In genomic region chr12:62762645-62763044, GRCh38 we compare ENCODE assay signal across 25 cellular contexts.
"Had no signal": no experiment of that assay in that cellular context is flagged by ENCODE, and none has a peak within 500 bp of the region (broad histone marks: within the 10 kb centered on the region; RNA-seq: fewer than 3 reads in every experiment).

No MANE protein-coding gene starts in this region.

- H3K4me1 ChIP-seq: ascending aorta, left lung, suprapubic skin had no signal

- H3K27me3 ChIP-seq: ascending aorta, esophagus muscularis mucosa, heart right ventricle, left lung, suprapubic skin, tibial artery had no signal

- H3K4me3 ChIP-seq: ascending aorta, esophagus muscularis mucosa, heart right ventricle, left lung, smooth muscle cell, suprapubic skin, tibial artery had no signal

- H3K4me2 ChIP-seq: smooth muscle cell had no signal

- DNase-seq: activated CD4-positive, alpha-beta T cell treated with anti-CD3 and anti-CD28 coated beads for 48 hours; activated CD4-positive, alpha-beta T cell treated with anti-CD3 and anti-CD28 coated beads, Interleukin-2, amount 50 U/mL, for 48 hours; activated CD8-positive, alpha-beta memory T cell treated with anti-CD3 and anti-CD28 coated beads, Interleukin-2, amount 50 U/mL, for 4 hours; activated gamma-delta T cell; activated naive CD4-positive, alpha-beta T cell treated with anti-CD3 and anti-CD28 coated beads, Interleukin-2, amount 10 ng/mL, durations not matched to agents 7 days and 5 days; activated naive CD8-positive, alpha-beta T cell treated with anti-CD3 and anti-CD28 coated beads, Interleukin-2, amount 10 ng/mL, durations not matched to agents 7 days and 5 days; activated T-cell treated with anti-CD3 and anti-CD28 coated beads, Interleukin-2, amount 50 U/mL, for 24 hours; foreskin melanocyte; heart right ventricle; kidney glomerular epithelial cell; left lung; natural killer cell; stimulated activated CD4-positive, alpha-beta T cell treated with anti-CD3 and anti-CD28 coated beads, Interleukin-1b, Interleukin-23, amount 100 ng/mL, for 48 hours; stimulated activated CD4-positive, alpha-beta T cell treated with anti-CD3 and anti-CD28 coated beads, Interleukin-4, amount 100 ng/mL, for 4 hours; stimulated activated CD8-positive, alpha-beta memory T cell treated with anti-CD3 and anti-CD28 coated beads, Interleukin-4, amount 100 ng/mL, for 48 hours; stimulated activated naive CD8-positive, alpha-beta T cell treated with anti-CD3 and anti-CD28 coated beads, Interleukin-15, amount 100 ng/mL, for 72 hours; T-helper 9 cell; tibial artery; WERI-Rb-1 had no signal

- ATAC-seq: activated CD4-positive, CD25-positive, alpha-beta regulatory T cell treated with anti-CD3 and anti-CD28 coated beads, Interleukin-2, amount 50 U/mL, for 24 hours; left lung; natural killer cell; stimulated activated memory B cell treated with anti-CD40 and anti-IgM and Interleukin-4, amounts not matched to agents 10 μg/mL and 1 μg/mL and 100 μg/mL, for 72 hours; stimulated activated naive CD8-positive, alpha-beta T cell treated with anti-CD3 and anti-CD28 coated beads, Interleukin-15, amount 100 ng/mL, for 72 hours had no signal

- H3K9me3 ChIP-seq: ascending aorta, esophagus muscularis mucosa, heart right ventricle, left lung, suprapubic skin, tibial artery had no signal

- H3K27ac ChIP-seq: ascending aorta, esophagus muscularis mucosa, left lung, suprapubic skin, WERI-Rb-1 had no signal

- H3K36me3 ChIP-seq: ascending aorta, esophagus muscularis mucosa, left lung, suprapubic skin, tibial artery, WERI-Rb-1 had no signal
